ENCODE assay signal across 1 cellular context in the genomic region with DNA sequence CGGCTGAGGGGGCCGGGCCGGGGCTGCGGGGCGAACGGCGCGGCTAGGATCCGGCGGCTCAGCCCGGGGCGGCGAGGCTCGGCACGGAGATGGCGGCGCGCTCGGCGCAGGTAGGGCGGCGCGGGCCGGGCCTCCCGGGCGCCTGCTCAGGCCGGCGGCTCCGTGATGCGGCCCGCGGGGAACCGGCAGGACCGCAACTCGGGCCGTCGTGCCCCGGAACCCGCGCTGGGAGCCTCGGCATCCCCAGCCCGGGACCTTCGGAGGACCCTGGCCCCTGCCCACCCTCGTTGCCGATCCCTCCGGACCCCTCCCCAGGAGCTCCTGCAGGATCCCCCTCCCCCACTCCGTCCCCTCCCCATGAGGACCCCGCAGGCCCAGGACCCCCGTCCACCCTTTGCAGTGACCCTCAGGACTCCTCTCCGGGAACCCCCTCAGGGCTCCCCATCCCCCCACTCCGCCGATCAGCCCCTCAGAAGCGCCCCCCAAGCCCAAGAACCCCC.
TF ChIP-seq lines count a peak whose summit lies in the region.

No MANE protein-coding gene starts in this region.

TF ChIP-seq in WTC11, 78 proteins besides CTCF, POLR2A, EP300 and RAD21 (continued from another document):
- TF ChIP-seq, protein P1, sequence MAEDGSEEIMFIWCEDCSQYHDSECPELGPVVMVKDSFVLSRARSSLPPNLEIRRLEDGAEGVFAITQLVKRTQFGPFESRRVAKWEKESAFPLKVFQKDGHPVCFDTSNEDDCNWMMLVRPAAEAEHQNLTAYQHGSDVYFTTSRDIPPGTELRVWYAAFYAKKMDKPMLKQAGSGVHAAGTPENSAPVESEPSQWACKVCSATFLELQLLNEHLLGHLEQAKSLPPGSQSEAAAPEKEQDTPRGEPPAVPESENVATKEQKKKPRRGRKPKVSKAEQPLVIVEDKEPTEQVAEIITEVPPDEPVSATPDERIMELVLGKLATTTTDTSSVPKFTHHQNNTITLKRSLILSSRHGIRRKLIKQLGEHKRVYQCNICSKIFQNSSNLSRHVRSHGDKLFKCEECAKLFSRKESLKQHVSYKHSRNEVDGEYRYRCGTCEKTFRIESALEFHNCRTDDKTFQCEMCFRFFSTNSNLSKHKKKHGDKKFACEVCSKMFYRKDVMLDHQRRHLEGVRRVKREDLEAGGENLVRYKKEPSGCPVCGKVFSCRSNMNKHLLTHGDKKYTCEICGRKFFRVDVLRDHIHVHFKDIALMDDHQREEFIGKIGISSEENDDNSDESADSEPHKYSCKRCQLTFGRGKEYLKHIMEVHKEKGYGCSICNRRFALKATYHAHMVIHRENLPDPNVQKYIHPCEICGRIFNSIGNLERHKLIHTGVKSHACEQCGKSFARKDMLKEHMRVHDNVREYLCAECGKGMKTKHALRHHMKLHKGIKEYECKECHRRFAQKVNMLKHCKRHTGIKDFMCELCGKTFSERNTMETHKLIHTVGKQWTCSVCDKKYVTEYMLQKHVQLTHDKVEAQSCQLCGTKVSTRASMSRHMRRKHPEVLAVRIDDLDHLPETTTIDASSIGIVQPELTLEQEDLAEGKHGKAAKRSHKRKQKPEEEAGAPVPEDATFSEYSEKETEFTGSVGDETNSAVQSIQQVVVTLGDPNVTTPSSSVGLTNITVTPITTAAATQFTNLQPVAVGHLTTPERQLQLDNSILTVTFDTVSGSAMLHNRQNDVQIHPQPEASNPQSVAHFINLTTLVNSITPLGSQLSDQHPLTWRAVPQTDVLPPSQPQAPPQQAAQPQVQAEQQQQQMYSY (CRISPR knock-in tag; IDR thresholded peaks at IDR 0.05) = no peak
- no peak for TF ChIP-seq PRRX2 (CRISPR knock-in tag; IDR thresholded peaks at IDR 0.05)
- TF ChIP-seq, protein P2, sequence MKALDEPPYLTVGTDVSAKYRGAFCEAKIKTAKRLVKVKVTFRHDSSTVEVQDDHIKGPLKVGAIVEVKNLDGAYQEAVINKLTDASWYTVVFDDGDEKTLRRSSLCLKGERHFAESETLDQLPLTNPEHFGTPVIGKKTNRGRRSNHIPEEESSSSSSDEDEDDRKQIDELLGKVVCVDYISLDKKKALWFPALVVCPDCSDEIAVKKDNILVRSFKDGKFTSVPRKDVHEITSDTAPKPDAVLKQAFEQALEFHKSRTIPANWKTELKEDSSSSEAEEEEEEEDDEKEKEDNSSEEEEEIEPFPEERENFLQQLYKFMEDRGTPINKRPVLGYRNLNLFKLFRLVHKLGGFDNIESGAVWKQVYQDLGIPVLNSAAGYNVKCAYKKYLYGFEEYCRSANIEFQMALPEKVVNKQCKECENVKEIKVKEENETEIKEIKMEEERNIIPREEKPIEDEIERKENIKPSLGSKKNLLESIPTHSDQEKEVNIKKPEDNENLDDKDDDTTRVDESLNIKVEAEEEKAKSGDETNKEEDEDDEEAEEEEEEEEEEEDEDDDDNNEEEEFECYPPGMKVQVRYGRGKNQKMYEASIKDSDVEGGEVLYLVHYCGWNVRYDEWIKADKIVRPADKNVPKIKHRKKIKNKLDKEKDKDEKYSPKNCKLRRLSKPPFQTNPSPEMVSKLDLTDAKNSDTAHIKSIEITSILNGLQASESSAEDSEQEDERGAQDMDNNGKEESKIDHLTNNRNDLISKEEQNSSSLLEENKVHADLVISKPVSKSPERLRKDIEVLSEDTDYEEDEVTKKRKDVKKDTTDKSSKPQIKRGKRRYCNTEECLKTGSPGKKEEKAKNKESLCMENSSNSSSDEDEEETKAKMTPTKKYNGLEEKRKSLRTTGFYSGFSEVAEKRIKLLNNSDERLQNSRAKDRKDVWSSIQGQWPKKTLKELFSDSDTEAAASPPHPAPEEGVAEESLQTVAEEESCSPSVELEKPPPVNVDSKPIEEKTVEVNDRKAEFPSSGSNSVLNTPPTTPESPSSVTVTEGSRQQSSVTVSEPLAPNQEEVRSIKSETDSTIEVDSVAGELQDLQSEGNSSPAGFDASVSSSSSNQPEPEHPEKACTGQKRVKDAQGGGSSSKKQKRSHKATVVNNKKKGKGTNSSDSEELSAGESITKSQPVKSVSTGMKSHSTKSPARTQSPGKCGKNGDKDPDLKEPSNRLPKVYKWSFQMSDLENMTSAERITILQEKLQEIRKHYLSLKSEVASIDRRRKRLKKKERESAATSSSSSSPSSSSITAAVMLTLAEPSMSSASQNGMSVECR (CRISPR knock-in tag; IDR thresholded peaks at IDR 0.05; ENCODE audit: borderline replicate concordance) = no peak
- no peak for TF ChIP-seq CREM (CRISPR knock-in tag; IDR thresholded peaks at IDR 0.05)
